In the genomic region with DNA sequence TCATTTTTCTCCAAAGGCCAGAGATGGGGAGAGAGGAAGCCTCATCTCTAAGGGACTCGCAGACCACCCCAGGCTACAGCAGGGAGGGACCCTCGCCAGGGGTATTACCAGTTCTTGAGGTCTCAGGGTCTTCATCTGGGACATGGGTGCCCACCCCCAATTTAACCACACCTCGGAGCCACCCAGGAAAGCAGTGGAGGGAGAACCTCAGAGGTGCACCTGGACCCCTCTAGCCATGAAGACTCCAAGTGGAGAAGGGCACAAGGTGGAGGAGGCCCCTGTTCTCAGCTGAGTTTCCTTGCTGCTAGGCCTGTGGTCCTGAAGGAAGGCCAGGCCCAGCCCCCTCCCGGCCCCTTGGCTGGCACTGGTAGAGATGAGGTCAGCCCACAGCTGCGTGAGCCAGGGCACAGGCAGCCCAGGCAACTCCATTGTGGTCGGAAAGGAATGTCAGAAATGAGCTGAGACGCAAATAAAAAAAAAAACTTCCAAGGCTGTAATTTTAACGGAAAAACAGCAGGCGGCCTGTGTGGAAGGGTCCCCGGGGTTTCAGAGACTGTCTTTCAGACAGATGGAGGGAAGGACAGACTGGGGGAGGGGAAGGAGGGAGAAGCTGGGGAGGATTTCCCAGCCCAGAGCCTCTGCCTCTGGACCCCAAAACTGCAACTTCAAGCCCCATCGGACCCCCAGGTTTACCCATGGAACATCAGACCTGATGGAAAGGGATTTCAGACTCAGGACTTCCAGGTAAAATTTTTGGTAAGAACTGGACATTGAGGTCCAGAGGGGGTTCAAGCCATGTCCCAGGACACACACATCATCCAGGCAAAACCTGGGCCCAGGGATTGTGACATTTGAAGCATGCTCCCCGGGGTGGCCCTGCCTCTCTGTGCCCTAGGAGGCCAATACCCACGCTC, we compare ENCODE assay signal across 8 cellular contexts. TPM values are rescaled to one million over a fixed set of nuclear protein-coding genes. Genes with fewer than 3 reads are reported as not detected.
DNase-seq lines count a peak whose midpoint lies in the region; ATAC-seq, FAIRE-seq and TF ChIP-seq lines count a peak whose summit lies in the region.

No MANE protein-coding gene starts in this region.

- FAIRE-seq in urothelium cell line (lab: Jason Lieb, UNC), result peak; percentile 85

- no peaks in the 10 kb centered on the region for H3K9me3 Mint-ChIP-seq in endothelial cell (ENCODE audit: unreplicated experiment)
- no peaks in the 10 kb centered on the region for H3K9me3 Mint-ChIP-seq in mesothelial cell of epicardium
- no peaks in the 10 kb centered on the region for H3K9me3 Mint-ChIP-seq in activated CD8-positive, alpha-beta T cell treated with anti-CD3 and anti-CD28 coated beads for 36 hours

- DNase-seq in PC-3, result peak; percentile 99
- peak; percentile 79 for DNase-seq in endothelial cell (ENCODE audit: low spot score)
- peak; percentile 71 to 81 for DNase-seq in mesothelial cell of epicardium (ENCODE audit: low spot score in 2 of 2, unreplicated experiment in 2 of 2)
- peak; percentile 99 for DNase-seq in urothelium cell line (ENCODE audit: low spot score)
- no peak for DNase-seq in activated CD8-positive, alpha-beta T cell treated with anti-CD3 and anti-CD28 coated beads for 36 hours
- DNase-seq in NCI-H748 (lab: John Stamatoyannopoulos, UW; ENCODE audit: unreplicated experiment), result no peak
- no peak for DNase-seq in stimulated activated CD4-positive, alpha-beta T cell treated with anti-CD3 and anti-CD28 coated beads, Interleukin-1b, Interleukin-23, amount 100 ng/mL, for 48 hours

- H3K9me3 ChIP-seq in HEK293 (ENCODE audit: control insufficient read depth, insufficient read depth, low read depth, low read length) (no peaks in the 10 kb centered on the region), PC-3 (ENCODE audit: low read length) (no peaks in the 10 kb centered on the region)

- H4K20me1 ChIP-seq in PC-3 (ENCODE audit: low read length), result no peaks in the 10 kb centered on the region

- no peak overlapping the region for H3K4me3 ChIP-seq in HEK293 (ENCODE audit: low read depth, low read length)
- H3K4me3 ChIP-seq in PC-3 (ENCODE audit: low read length), result peak overlapping the region; percentile 16; the same call in 1 of the 2 replicates

- TF ChIP-seq CTCF in HEK293 (tag by site-specific recombination; IDR thresholded peaks at IDR 0.05) (peak; percentile 65), PC-3 (conservative IDR thresholded peaks at IDR 0.05; ENCODE audit: low read depth, low read length) (peak; percentile 80), endothelial cell (IDR thresholded peaks at IDR 0.05; ENCODE audit: unreplicated experiment) (peak; percentile 74), mesothelial cell of epicardium (IDR thresholded peaks at IDR 0.05; ENCODE audit: unreplicated experiment) (peak; percentile 70)
- no peak for TF ChIP-seq CTCF in activated CD8-positive, alpha-beta T cell treated with anti-CD3 and anti-CD28 coated beads for 36 hours (IDR thresholded peaks at IDR 0.05)

- H3K9me2 ChIP-seq in PC-3 (replicated peaks; ENCODE audit: low read length), result no peaks in the 10 kb centered on the region

- BruUV-seq in PC-3 (replicated peaks; lab: Mats Ljungman, UMichigan), result no TSS peak

- H3K27me3 ChIP-seq in PC-3 (ENCODE audit: low read length), result no peaks in the 10 kb centered on the region

- CTCF ChIA-PET in HEK293 (lab: Yijun Ruan, JAX) (interaction anchor here (0.6 to 6.5 kb wide), 21 partner anchors 8 to 297 kb away, joined by 3 to 95 read pairs (median 5); partner anchors contain the start of genes CUEDC1 and MRPS23), PC-3 (lab: Charles Lee) (interaction anchor here (0.6 to 1.2 kb wide), 12 partner anchors 11 to 124 kb away, joined by 3 to 13 read pairs (median 7); no protein-coding TSS in a partner anchor)
- CTCF ChIA-PET in activated CD8-positive, alpha-beta T cell treated with anti-CD3 and anti-CD28 coated beads for 36 hours (lab: Charles Lee), result interaction anchor here (1.2 to 2.2 kb wide), 3 partner anchors 16 to 124 kb away, joined by 3 to 7 read pairs (median 7); no protein-coding TSS in a partner anchor

- H3K27me3 Mint-ChIP-seq in endothelial cell (ENCODE audit: unreplicated experiment), result peaks cover 7% of the 10 kb centered on the region
- H3K27me3 Mint-ChIP-seq in mesothelial cell of epicardium (ENCODE audit: low read depth), result no peaks in the 10 kb centered on the region
- peaks cover 24% of the 10 kb centered on the region for H3K27me3 Mint-ChIP-seq in activated CD8-positive, alpha-beta T cell treated with anti-CD3 and anti-CD28 coated beads for 36 hours

- H3K36me3 ChIP-seq in HEK293 (ENCODE audit: control insufficient read depth in 2 of 2, insufficient read depth in 1 of 2, low read length in 2 of 2) (peaks cover 0 to 50% of the 10 kb centered on the region in 2 experiments; a peak in 2 of 3 replicates), PC-3 (ENCODE audit: low read depth, low read length) (peaks cover 16% of the 10 kb centered on the region; the same call in 1 of the 2 replicates)

- peak; percentile 80 for ATAC-seq in PC-3
- ATAC-seq in activated CD8-positive, alpha-beta T cell treated with anti-CD3 and anti-CD28 coated beads for 36 hours, result no peak

- peaks cover 21% of the 10 kb centered on the region for H3K4me1 ChIP-seq in HEK293 (ENCODE audit: control insufficient read depth, insufficient read depth, low read length)
- H3K4me1 ChIP-seq in PC-3 (ENCODE audit: insufficient read depth, low read length), result peaks cover 70% of the 10 kb centered on the region

- peak overlapping the region; percentile 58 for H3K9ac ChIP-seq in PC-3 (ENCODE audit: low read length)

- POLR2A ChIA-PET in HEK293 (lab: Yijun Ruan, JAX) (interaction anchor here (0.6 to 2.7 kb wide), 22 partner anchors 9 to 208 kb away, joined by 3 to 32 read pairs (median 8); partner anchors contain the start of genes CUEDC1, DYNLL2, MRPS23 and SRSF1), PC-3 (lab: Charles Lee; ENCODE audit: unreplicated experiment) (interaction anchor here (0.6 to 0.8 kb wide), 5 partner anchors 72 to 893 kb away, joined by 3 to 5 read pairs (median 4); partner anchors contain the start of gene VEZF1)
- POLR2A ChIA-PET in activated CD8-positive, alpha-beta T cell treated with anti-CD3 and anti-CD28 coated beads for 36 hours (lab: Charles Lee), result interaction anchor here (1.1 to 3.6 kb wide), 2 partner anchors 16 to 123 kb away, joined by 3 to 18 read pairs; no protein-coding TSS in a partner anchor

- H3K27ac ChIP-seq in HEK293 (ENCODE audit: extremely low read depth, low read depth, low read length), result peak overlapping the region; percentile 87
- peak overlapping the region; percentile 65 for H3K27ac ChIP-seq in PC-3 (ENCODE audit: low read length)

- intact Hi-C loops in PC-3 (cut with micrococcal nuclease), result loop anchor here (1.0 to 2.0 kb wide), 7 partner anchors 15 to 120 kb away; partner anchors contain the start of gene MRPS23
- intact Hi-C loops in activated CD8-positive, alpha-beta T cell treated with anti-CD3 and anti-CD28 coated beads for 36 hours (cut with micrococcal nuclease), result no loop called here

- H3K4me1 Mint-ChIP-seq in endothelial cell (ENCODE audit: unreplicated experiment), result peaks cover 42% of the 10 kb centered on the region
- H3K4me1 Mint-ChIP-seq in mesothelial cell of epicardium, result peaks cover 71% of the 10 kb centered on the region
- peaks cover 32% of the 10 kb centered on the region for H3K4me1 Mint-ChIP-seq in activated CD8-positive, alpha-beta T cell treated with anti-CD3 and anti-CD28 coated beads for 36 hours (ENCODE audit: low read depth)

- H3K4me2 ChIP-seq in PC-3 (ENCODE audit: low read length), result peak overlapping the region; percentile 71

- 0 out of 2 replicates have a peak overlapping the region, but pooled peaks have one; percentile 13 for H2AFZ ChIP-seq in PC-3 (ENCODE audit: low read length)

- H3K27ac Mint-ChIP-seq in endothelial cell (ENCODE audit: unreplicated experiment) (peak overlapping the region; percentile 84), mesothelial cell of epicardium (peak overlapping the region; percentile 98)
- no peak overlapping the region for H3K27ac Mint-ChIP-seq in activated CD8-positive, alpha-beta T cell treated with anti-CD3 and anti-CD28 coated beads for 36 hours

- peak overlapping the region; percentile 11 for H3K4me3 Mint-ChIP-seq in endothelial cell (ENCODE audit: unreplicated experiment)
- H3K4me3 Mint-ChIP-seq in mesothelial cell of epicardium, result peak overlapping the region; percentile 31
- no peak overlapping the region for H3K4me3 Mint-ChIP-seq in activated CD8-positive, alpha-beta T cell treated with anti-CD3 and anti-CD28 coated beads for 36 hours

- H3K36me3 Mint-ChIP-seq in endothelial cell (ENCODE audit: low read depth, unreplicated experiment) (no peaks in the 10 kb centered on the region), mesothelial cell of epicardium (peaks cover 7% of the 10 kb centered on the region)
- H3K36me3 Mint-ChIP-seq in activated CD8-positive, alpha-beta T cell treated with anti-CD3 and anti-CD28 coated beads for 36 hours (ENCODE audit: low read depth), result no peaks in the 10 kb centered on the region

- H3F3A ChIP-seq in PC-3 (ENCODE audit: low read length, unreplicated experiment), result peaks cover 12% of the 10 kb centered on the region

- H3K79me2 ChIP-seq in PC-3 (ENCODE audit: low read length), result peaks cover 4% of the 10 kb centered on the region; the same call in 1 of the 2 replicates

TF ChIP-seq in HEK293, 187 proteins besides CTCF, POLR2A, EP300 and RAD21 (continues in another document):
- peak; percentile 69 for TF ChIP-seq GLIS2 (tag by site-specific recombination; IDR thresholded peaks at IDR 0.05)
- TF ChIP-seq ZNF2 (tag by site-specific recombination; IDR thresholded peaks at IDR 0.05), result peak; percentile 89
- peak; percentile 11; the same call in 1 of the 2 replicates for TF ChIP-seq EGR2 (tag by site-specific recombination; IDR thresholded peaks at IDR 0.05; ENCODE audit: low read depth)
- 0 out of 2 replicates have a peak, but pooled peaks have one; percentile 54 for TF ChIP-seq ZNF394 (tag by site-specific recombination; IDR thresholded peaks at IDR 0.05; ENCODE audit: borderline replicate concordance)
- TF ChIP-seq ZNF664 (tag by site-specific recombination; IDR thresholded peaks at IDR 0.05), result no peak
- no peak for TF ChIP-seq ZNF132 (tag by site-specific recombination; IDR thresholded peaks at IDR 0.05; ENCODE audit: borderline replicate concordance)
- TF ChIP-seq ZBTB7A (tag by site-specific recombination; IDR thresholded peaks at IDR 0.05; ENCODE audit: low read depth), result no peak
- peak; percentile 92 for TF ChIP-seq ZXDB (tag by site-specific recombination; IDR thresholded peaks at IDR 0.05)
- TF ChIP-seq GLI4 (tag by site-specific recombination; IDR thresholded peaks at IDR 0.05), result no peak
- TF ChIP-seq HOXA7 (CRISPR knock-in tag; IDR thresholded peaks at IDR 0.05; ENCODE audit: borderline replicate concordance), result no peak
- TF ChIP-seq ZFP69B (tag by site-specific recombination; IDR thresholded peaks at IDR 0.05), result 0 out of 2 replicates have a peak, but pooled peaks have one; percentile 41
- no peak for TF ChIP-seq BCL11B (tag by site-specific recombination; IDR thresholded peaks at IDR 0.05; ENCODE audit: low read depth)

RNA-seq across cellular contexts. Expression of gene MRPS23, which starts 25.5 kb away (rescaled TPM):
- total RNA-seq in PC-3 (2014; rRNA removed) (63.9 and 97.5 TPM in 2 replicates), endothelial cell (ENCODE audit: unreplicated experiment) (39.3 TPM), mesothelial cell of epicardium (39.9 to 44.5 TPM (median 42.1 TPM) in 3 replicates)
- total RNA-seq in activated CD8-positive, alpha-beta T cell treated with anti-CD3 and anti-CD28 coated beads for 36 hours, result 10 to 100 TPM; 69.5 to 70.0 TPM

Comparison
In these comparisons a context has a peak if more than half of its experiments do, and no peak if none do; other contexts are left out.
1. DNase-seq: peak in PC-3 (single experiment), endothelial cell (single experiment), mesothelial cell of epicardium (2 of 2) and urothelium cell line (single experiment); none in activated CD8-positive, alpha-beta T cell treated with anti-CD3 and anti-CD28 coated beads for 36 hours (single experiment), NCI-H748 (single experiment) and stimulated activated CD4-positive, alpha-beta T cell treated with anti-CD3 and anti-CD28 coated beads, Interleukin-1b, Interleukin-23, amount 100 ng/mL, for 48 hours (single experiment).